In genomic region chr4:168514249-168514852, GRCh38 we compare ENCODE assay signal across 8 cellular contexts. TPM values are rescaled to one million over a fixed set of nuclear protein-coding genes. Genes with fewer than 3 reads are reported as not detected.
DNase-seq lines count a peak whose midpoint lies in the region; ATAC-seq and TF ChIP-seq lines count a peak whose summit lies in the region.

No MANE protein-coding gene starts in this region.

- no peak for TF ChIP-seq EP300 in upper lobe of left lung (IDR thresholded peaks at IDR 0.05)

- H3K27ac Mint-ChIP-seq in stimulated activated naive CD8-positive, alpha-beta T cell treated with anti-CD3 and anti-CD28 coated beads, Interleukin-15, amount 100 ng/mL, for 72 hours: no peak overlapping the region

- H3K36me3 ChIP-seq in cardiac muscle cell: peaks cover 13% of the 10 kb centered on the region
- H3K36me3 ChIP-seq in Panc1 (ENCODE audit: control insufficient read depth, insufficient read depth, low read length): no peaks in the 10 kb centered on the region
- no peaks in the 10 kb centered on the region for H3K36me3 ChIP-seq in upper lobe of left lung

- peaks cover 24% of the 10 kb centered on the region for H3K4me1 ChIP-seq in cardiac muscle cell (ENCODE audit: low read depth)
- H3K4me1 ChIP-seq in Panc1 (ENCODE audit: control insufficient read depth, insufficient read depth, low read length): no peaks in the 10 kb centered on the region
- no peaks in the 10 kb centered on the region for H3K4me1 ChIP-seq in upper lobe of left lung

- CTCF ChIA-PET in Panc1 (lab: Charles Lee): no interaction called here

- DNase-seq in cardiac muscle cell (ENCODE audit: low read depth in 1 of 2, low spot score in 1 of 2): peak; percentile 39 to 62
- DNase-seq in cardiac septum (ENCODE audit: low spot score): no peak
- no peak for DNase-seq in Panc1 (ENCODE audit: low read depth, low spot score)
- DNase-seq in fibroblast of the conjunctiva (ENCODE audit: low read depth): peak; percentile 23
- DNase-seq in upper lobe of left lung: no peak
- DNase-seq in activated effector memory CD4-positive, alpha-beta T cell treated with Interleukin-2 at 50 U/mL for 16 hours: no peak
- no peak for DNase-seq in stimulated activated naive CD8-positive, alpha-beta T cell treated with anti-CD3 and anti-CD28 coated beads, Interleukin-15, amount 100 ng/mL, for 72 hours
- no peak for DNase-seq in epidermal melanocyte (ENCODE audit: insufficient read length, low spot score)

- intact Hi-C loops in cardiac septum (cut with DNase I): loop anchor here (5.0 kb wide), 1 partner anchor 408 kb away; no protein-coding TSS in a partner anchor
- intact Hi-C loops in Panc1 (cut with micrococcal nuclease; ENCODE audit: unreplicated experiment): loop anchor here (10.0 kb wide), 1 partner anchor 400 kb away; no protein-coding TSS in a partner anchor

- no peak for TF ChIP-seq POLR2A in upper lobe of left lung (IDR thresholded peaks at IDR 0.05)

- no peaks in the 10 kb centered on the region for H3K9me3 Mint-ChIP-seq in stimulated activated naive CD8-positive, alpha-beta T cell treated with anti-CD3 and anti-CD28 coated beads, Interleukin-15, amount 100 ng/mL, for 72 hours

- 21 to 25% methylated on average over 3 of the region's 3 CpGs for WGBS in upper lobe of left lung, 2 donors

- H3K27ac ChIP-seq in cardiac muscle cell: peak overlapping the region; percentile 9
- H3K27ac ChIP-seq in Panc1 (ENCODE audit: low read length): no peak overlapping the region
- H3K27ac ChIP-seq in upper lobe of left lung: no peak overlapping the region

- H3K4me1 Mint-ChIP-seq in stimulated activated naive CD8-positive, alpha-beta T cell treated with anti-CD3 and anti-CD28 coated beads, Interleukin-15, amount 100 ng/mL, for 72 hours: peaks cover 38% of the 10 kb centered on the region

- TF ChIP-seq CTCF in cardiac muscle cell (IDR thresholded peaks at IDR 0.05; ENCODE audit: low read depth, low read length) (peak; percentile 39), Panc1 (IDR thresholded peaks at IDR 0.05) (peak; percentile 44; the same call in 1 of the 2 replicates), upper lobe of left lung (IDR thresholded peaks at IDR 0.05) (peak in 5 of 6 experiments; percentile 17 to 46 (median 29))

- no peaks in the 10 kb centered on the region for H3K9me3 ChIP-seq in cardiac muscle cell (ENCODE audit: low read depth)
- no peaks in the 10 kb centered on the region for H3K9me3 ChIP-seq in Panc1 (ENCODE audit: control insufficient read depth, insufficient read depth, low read depth, low read length)
- no peaks in the 10 kb centered on the region for H3K9me3 ChIP-seq in upper lobe of left lung

- H3K4me3 ChIP-seq in cardiac muscle cell (peak overlapping the region; percentile 0), Panc1 (ENCODE audit: low read depth in 2 of 2, low read length in 2 of 2) (no peak overlapping the region), upper lobe of left lung (no peak overlapping the region)

- ATAC-seq in Panc1: no peak
- no peak for ATAC-seq in upper lobe of left lung (ENCODE audit: low FRiP score in 2 of 2)
- no peak for ATAC-seq in stimulated activated naive CD8-positive, alpha-beta T cell treated with anti-CD3 and anti-CD28 coated beads, Interleukin-15, amount 100 ng/mL, for 72 hours

- POLR2A ChIA-PET in Panc1 (lab: Charles Lee): no interaction called here

- in situ Hi-C loops in Panc1 (cut with HindIII; ENCODE audit: low pct_unique_long_range_greater_than_20kb, low sequenced_read_pairs): no loop called here

- H3K27me3 Mint-ChIP-seq in stimulated activated naive CD8-positive, alpha-beta T cell treated with anti-CD3 and anti-CD28 coated beads, Interleukin-15, amount 100 ng/mL, for 72 hours: peaks cover 9% of the 10 kb centered on the region

- H3K4me3 Mint-ChIP-seq in stimulated activated naive CD8-positive, alpha-beta T cell treated with anti-CD3 and anti-CD28 coated beads, Interleukin-15, amount 100 ng/mL, for 72 hours: no peak overlapping the region

- BruUV-seq in Panc1 (replicated peaks; lab: Mats Ljungman, UMichigan): no TSS peak

- H3K27me3 ChIP-seq in cardiac muscle cell (no peaks in the 10 kb centered on the region), Panc1 (ENCODE audit: control insufficient read depth, insufficient read depth, low read length) (no peaks in the 10 kb centered on the region), upper lobe of left lung (no peaks in the 10 kb centered on the region)

RNA-seq across cellular contexts. Expression of gene PALLD, which starts 17.5 kb away (rescaled TPM):
- total RNA-seq in cardiac muscle cell: 131 and 178 TPM in 2 replicates
- 157 and 225 TPM in 2 replicates for polyA plus RNA-seq in cardiac muscle cell
- total RNA-seq in cardiac septum: 705 TPM
- total RNA-seq in Panc1 (2021; ENCODE audit: unreplicated experiment): 6.5 TPM
- polyA plus RNA-seq in Panc1 (2012; ENCODE audit: insufficient read length): 4.5 TPM
- total RNA-seq in upper lobe of left lung: 100 to 1,000 TPM in 4 of 6 donors, 10 to 100 TPM in 2; 63.9 to 175 (median 134) TPM

RNA-seq across cellular contexts. Expression of gene DDX60L, which starts 34.1 kb away (rescaled TPM):
- total RNA-seq in cardiac muscle cell (0.99 and 2.1 TPM in 2 replicates), cardiac septum (9.9 TPM), Panc1 (2021; ENCODE audit: unreplicated experiment) (7.5 TPM), upper lobe of left lung (10 to 100 TPM; 19.0 to 58.7 (median 30.8) TPM)
- polyA plus RNA-seq in cardiac muscle cell: 1.3 and 6.1 TPM in 2 replicates
- 3.0 TPM for polyA plus RNA-seq in Panc1 (2012; ENCODE audit: insufficient read length)

Comparison
In these comparisons a context has a peak if more than half of its experiments do, and no peak if none do; other contexts are left out.
1. DNase-seq: peak in cardiac muscle cell (2 of 2) and fibroblast of the conjunctiva (single experiment); none in cardiac septum (single experiment), Panc1 (single experiment), upper lobe of left lung (0 of 2), activated effector memory CD4-positive, alpha-beta T cell treated with Interleukin-2 at 50 U/mL for 16 hours (single experiment), stimulated activated naive CD8-positive, alpha-beta T cell treated with anti-CD3 and anti-CD28 coated beads, Interleukin-15, amount 100 ng/mL, for 72 hours (0 of 2) and epidermal melanocyte (single experiment).
2. Peak in every context shown above with its lines, with median percentiles within 50 percentile points of each other: CTCF ChIP-seq.